ENCODE assay signal across 1 cellular context in the genomic region with DNA sequence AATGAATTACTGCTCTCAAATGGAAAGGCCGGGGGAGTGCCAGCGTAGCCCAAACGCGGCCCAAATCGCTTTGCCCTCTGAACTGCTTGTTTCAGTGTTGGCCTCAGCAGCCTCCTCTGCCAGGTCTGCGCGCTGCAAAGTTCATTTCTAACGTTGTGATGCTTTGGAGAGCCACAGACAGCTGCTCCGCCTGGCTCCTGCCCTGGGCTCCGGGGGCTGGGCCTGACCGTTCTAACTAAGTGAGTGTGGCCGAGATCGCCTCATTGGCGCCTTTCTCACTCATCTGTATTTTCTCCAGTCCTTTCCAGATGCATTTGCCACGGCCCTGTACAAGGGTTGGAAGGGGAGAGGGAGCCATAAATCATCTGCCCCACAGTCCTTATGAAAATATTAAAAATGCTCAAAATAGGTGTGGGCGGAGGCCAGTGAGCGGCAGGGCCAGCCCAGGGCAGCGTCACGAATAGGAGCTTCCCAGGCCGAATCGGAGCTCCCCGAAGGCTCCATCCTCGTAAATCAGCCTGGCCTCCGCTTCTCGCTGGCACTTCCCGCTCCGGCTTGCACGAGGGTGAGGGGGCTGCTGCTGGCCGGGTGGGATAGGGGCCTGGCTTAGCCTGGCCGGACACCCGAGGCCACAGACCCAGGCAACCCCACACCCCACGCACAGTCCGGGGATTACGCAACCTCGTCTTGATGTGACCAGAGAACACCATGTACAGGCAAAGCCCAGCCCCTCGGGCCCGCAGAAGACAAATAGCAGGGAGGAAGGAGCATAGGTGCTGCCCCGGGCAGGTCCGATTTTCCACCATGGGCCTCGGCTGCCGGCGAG.
TF ChIP-seq lines count a peak whose summit lies in the region.

No MANE protein-coding gene starts in this region.

TF ChIP-seq in K562, 482 proteins besides CTCF, POLR2A, EP300 and RAD21 (continued from another document):
- TF ChIP-seq, protein P1, sequence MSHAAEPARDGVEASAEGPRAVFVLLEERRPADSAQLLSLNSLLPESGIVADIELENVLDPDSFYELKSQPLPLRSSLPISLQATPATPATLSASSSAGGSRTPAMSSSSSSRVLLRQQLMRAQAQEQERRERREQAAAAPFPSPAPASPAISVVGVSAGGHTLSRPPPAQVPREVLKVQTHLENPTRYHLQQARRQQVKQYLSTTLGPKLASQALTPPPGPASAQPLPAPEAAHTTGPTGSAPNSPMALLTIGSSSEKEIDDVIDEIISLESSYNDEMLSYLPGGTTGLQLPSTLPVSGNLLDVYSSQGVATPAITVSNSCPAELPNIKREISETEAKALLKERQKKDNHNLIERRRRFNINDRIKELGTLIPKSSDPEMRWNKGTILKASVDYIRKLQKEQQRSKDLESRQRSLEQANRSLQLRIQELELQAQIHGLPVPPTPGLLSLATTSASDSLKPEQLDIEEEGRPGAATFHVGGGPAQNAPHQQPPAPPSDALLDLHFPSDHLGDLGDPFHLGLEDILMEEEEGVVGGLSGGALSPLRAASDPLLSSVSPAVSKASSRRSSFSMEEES (CRISPR knock-in tag; IDR thresholded peaks at IDR 0.05): no peak
- TF ChIP-seq ZNF316 (IDR thresholded peaks at IDR 0.05) (no peak), RFX1 (IDR thresholded peaks at IDR 0.05) (no peak), NFIX (CRISPR knock-in tag; IDR thresholded peaks at IDR 0.05; ENCODE audit: low read depth) (no peak), ZNF3 (CRISPR knock-in tag; IDR thresholded peaks at IDR 0.05) (no peak), ZNF780A (CRISPR knock-in tag; IDR thresholded peaks at IDR 0.05) (no peak), CEBPG (CRISPR knock-in tag; IDR thresholded peaks at IDR 0.05) (no peak), CEBPG (tag; conservative IDR thresholded peaks at IDR 0.05 in 1 of 2, IDR thresholded peaks at IDR 0.05 in 1 of 2) (peak; percentile 18 to 47; a peak in 3 of 4 replicates), HCFC1 (IDR thresholded peaks at IDR 0.05; ENCODE audit: low read depth, low read length) (no peak), CEBPB (tag; IDR thresholded peaks at IDR 0.05) (peak; percentile 84)
